In genomic region chr1:113874017-113874879, GRCh38 we compare ENCODE assay signal across 7 cellular contexts. TPM values are rescaled to one million over a fixed set of nuclear protein-coding genes. Genes with fewer than 3 reads are reported as not detected.
DNase-seq lines count a peak whose midpoint lies in the region; ATAC-seq and TF ChIP-seq lines count a peak whose summit lies in the region.

No MANE protein-coding gene starts in this region.

- no peak for TF ChIP-seq EP300 in ovary (IDR thresholded peaks at IDR 0.05)

- H3K27me3 ChIP-seq in esophagus (ENCODE audit: control insufficient read depth in 1 of 2, insufficient read depth in 2 of 2, low read length in 2 of 2) = no peaks in the 10 kb centered on the region
- H3K27me3 ChIP-seq in vagina = no peaks in the 10 kb centered on the region
- H3K27me3 ChIP-seq in prostate gland (replicated peaks; ENCODE audit: insufficient read depth) = no peaks in the 10 kb centered on the region
- H3K27me3 ChIP-seq in ovary = no peaks in the 10 kb centered on the region

- TF ChIP-seq CTCF in GM12865 (IDR thresholded peaks at IDR 0.05; ENCODE audit: insufficient read depth, low read depth, low read length, missing control alignments) = peak; percentile 60
- no peak for TF ChIP-seq CTCF in vagina (IDR thresholded peaks at IDR 0.05)
- no peak for TF ChIP-seq CTCF in prostate gland (IDR thresholded peaks at IDR 0.05)
- TF ChIP-seq CTCF in ovary (IDR thresholded peaks at IDR 0.05) = no peak

- peak; percentile 30 for ATAC-seq in HG02798 (IDR thresholded peaks at IDR 0.05; ENCODE audit: poor library complexity, unreplicated experiment)

- H3K27ac ChIP-seq in esophagus (ENCODE audit: low read depth in 2 of 2, low read length in 1 of 2) = peak overlapping the region; percentile 21 to 52
- H3K27ac ChIP-seq in vagina = no peak overlapping the region
- H3K27ac ChIP-seq in prostate gland = no peak overlapping the region
- no peak overlapping the region for H3K27ac ChIP-seq in ovary

- WGBS in esophagus, 2 donors = 29% methylated on average over 1 of the region's 1 CpG
- WGBS in prostate gland = 47% methylated on average over 1 of the region's 1 CpG
- WGBS in ovary, 3 donors = 56 to 75% (median 62%) methylated on average over 1 of the region's 1 CpG

- H3K9me3 ChIP-seq in esophagus (ENCODE audit: control insufficient read depth in 2 of 2, insufficient read depth in 1 of 2, low read depth in 1 of 2, low read length in 1 of 2) (no peaks in the 10 kb centered on the region), vagina (no peaks in the 10 kb centered on the region), prostate gland (no peaks in the 10 kb centered on the region), ovary (no peaks in the 10 kb centered on the region)

- no peaks in the 10 kb centered on the region for H3K36me3 ChIP-seq in esophagus (ENCODE audit: control insufficient read depth in 2 of 2, insufficient read depth in 2 of 2, low read length in 1 of 2)
- no peaks in the 10 kb centered on the region for H3K36me3 ChIP-seq in vagina
- no peaks in the 10 kb centered on the region for H3K36me3 ChIP-seq in prostate gland
- H3K36me3 ChIP-seq in ovary = no peaks in the 10 kb centered on the region

- H3K4me1 ChIP-seq in esophagus (ENCODE audit: control insufficient read depth in 2 of 2, insufficient read depth in 2 of 2, low read length in 1 of 2) = no peaks in the 10 kb centered on the region
- H3K4me1 ChIP-seq in vagina = no peaks in the 10 kb centered on the region
- no peaks in the 10 kb centered on the region for H3K4me1 ChIP-seq in prostate gland (replicated peaks)
- no peaks in the 10 kb centered on the region for H3K4me1 ChIP-seq in ovary (ENCODE audit: insufficient read depth)

- DNase-seq in GM12865 (ENCODE audit: low read depth) (peak; percentile 76), vagina (ENCODE audit: extremely low spot score in 2 of 2) (no peak), prostate gland (ENCODE audit: low spot score) (no peak), ovary (no peak)

- H3K4me3 ChIP-seq in GM12865 (ENCODE audit: low read depth, low read length) (peak overlapping the region; percentile 22; the same call in 1 of the 2 replicates), esophagus (ENCODE audit: low read depth in 1 of 2, low read length in 2 of 2) (no peak overlapping the region), vagina (no peak overlapping the region), prostate gland (no peak overlapping the region), ovary (no peak overlapping the region)

- intact Hi-C loops in vagina (cut with DNase I) (no loop called here), prostate gland (cut with DNase I) (no loop called here), ovary (cut with DNase I) (no loop called here)

- TF ChIP-seq POLR2A in Raji (IDR thresholded peaks at IDR 0.05; ENCODE audit: insufficient read depth, low read depth, low read length) = peak; percentile 38; the same call in 1 of the 2 replicates
- no peak for TF ChIP-seq POLR2A in vagina (IDR thresholded peaks at IDR 0.05)
- no peak for TF ChIP-seq POLR2A in prostate gland (IDR thresholded peaks at IDR 0.05)
- no peak for TF ChIP-seq POLR2A in ovary (IDR thresholded peaks at IDR 0.05)

RNA-seq across cellular contexts. Expression of gene PTPN22, which starts 2.7 kb away (rescaled TPM):
- polyA plus RNA-seq in esophagus (1 to 10 TPM in 1 of 2 donors, under 1 TPM in 1; 0.76 to 1.5 TPM), ovary (1 to 10 TPM in 1 of 2 donors, under 1 TPM in 1; 0.24 to 4.2 TPM)
- total RNA-seq in vagina (7.4 TPM), prostate gland (1 to 10 TPM in 1 of 2 donors, under 1 TPM in 1; 0.55 to 1.1 TPM), ovary (1 to 10 TPM in 5 of 7 donors, under 1 TPM in 2; 0.66 to 2.1 (median 1.6) TPM)

RNA-seq across cellular contexts. Expression of gene BCL2L15, which starts 13.1 kb away (rescaled TPM):
- 1 to 10 TPM; 4.2 to 4.6 TPM for polyA plus RNA-seq in esophagus
- total RNA-seq in vagina = 2.9 TPM
- total RNA-seq in prostate gland = 10 to 100 TPM in 1 of 2 donors, under 1 TPM in 1; 0.46 to 92.5 TPM
- total RNA-seq in ovary = 1 to 10 TPM in 3 of 7 donors, under 1 TPM in 4; 0.18 to 6.7 (median 0.88) TPM
- under 1 TPM; 0.21 to 0.40 TPM for polyA plus RNA-seq in ovary

RNA-seq across cellular contexts. Expression of gene AP4B1, which starts 30.4 kb away (rescaled TPM):
- polyA plus RNA-seq in esophagus = 10 to 100 TPM; 12.9 to 15.1 TPM
- 6.9 TPM for total RNA-seq in vagina
- 10 to 100 TPM in 1 of 2 donors, 1 to 10 TPM in 1; 5.0 to 14.8 TPM for total RNA-seq in prostate gland
- total RNA-seq in ovary = 10 to 100 TPM; 14.4 to 23.3 (median 16.9) TPM
- 10 to 100 TPM; 15.2 to 23.7 TPM for polyA plus RNA-seq in ovary

RNA-seq across cellular contexts. Expression of gene DCLRE1B, which starts 30.9 kb away (rescaled TPM):
- 1 to 10 TPM; 1.5 to 3.7 TPM for polyA plus RNA-seq in esophagus
- 5.2 TPM for total RNA-seq in vagina
- total RNA-seq in prostate gland = 10 to 100 TPM in 1 of 2 donors, 1 to 10 TPM in 1; 4.2 to 10.1 TPM
- total RNA-seq in ovary = 1 to 10 TPM; 2.4 to 6.8 (median 5.0) TPM
- 1 to 10 TPM; 3.6 to 7.1 TPM for polyA plus RNA-seq in ovary

RNA-seq across cellular contexts. Expression of gene HIPK1, which starts 54.9 kb away (rescaled TPM):
- 10 to 100 TPM; 10.8 to 14.5 TPM for polyA plus RNA-seq in esophagus
- 52.3 TPM for total RNA-seq in vagina
- 10 to 100 TPM; 43.5 to 76.3 TPM for total RNA-seq in prostate gland
- total RNA-seq in ovary = 10 to 100 TPM; 35.5 to 77.0 (median 68.3) TPM
- 10 to 100 TPM; 17.5 to 46.9 TPM for polyA plus RNA-seq in ovary

Comparison
In these comparisons a context has a peak if more than half of its experiments do, and no peak if none do; other contexts are left out.
1. H3K27ac ChIP-seq: peak in esophagus (2 of 2); none in vagina (single experiment), prostate gland (0 of 2) and ovary (0 of 2).